ENCODE assay signal across 10 cellular contexts in the genomic region with DNA sequence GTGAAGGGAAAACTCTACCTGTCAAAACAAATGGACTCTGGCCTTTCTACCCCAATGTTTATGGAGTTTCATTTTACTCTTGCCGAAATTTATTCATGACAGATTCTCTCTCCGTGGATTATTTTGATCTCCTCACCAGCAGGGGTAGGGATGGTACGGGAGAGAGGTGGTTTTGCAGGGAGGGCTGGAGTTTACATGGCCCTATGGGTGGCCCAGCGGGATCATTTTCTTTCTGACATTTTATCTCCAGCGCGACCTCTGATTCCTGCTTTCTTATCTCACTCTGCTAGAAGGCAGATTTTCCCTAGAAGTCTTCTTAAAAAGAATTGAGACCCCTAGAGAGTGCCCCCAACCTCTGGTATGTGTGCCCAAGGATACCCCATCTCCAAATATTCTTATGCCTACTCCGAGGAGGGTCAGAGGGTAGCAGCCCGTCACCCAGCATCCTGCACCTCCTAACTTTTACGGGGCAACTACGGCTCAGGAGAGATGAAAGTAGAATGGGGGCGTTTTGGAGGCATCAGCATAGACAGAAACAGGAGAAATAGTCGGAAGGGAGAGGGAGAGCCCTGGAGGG. TPM values are rescaled to one million over a fixed set of nuclear protein-coding genes. Genes with fewer than 3 reads are reported as not detected.
DNase-seq lines count a peak whose midpoint lies in the region; ATAC-seq and TF ChIP-seq lines count a peak whose summit lies in the region.
"Had no signal": no experiment of that assay in that cellular context is flagged by ENCODE, and none has a peak within 500 bp of the region (broad histone marks: within the 10 kb centered on the region; RNA-seq: fewer than 3 reads in every experiment).

No MANE protein-coding gene starts in this region.

- no peaks in the 10 kb centered on the region for H3K36me3 ChIP-seq in BLaER1
- no peaks in the 10 kb centered on the region for H3K36me3 ChIP-seq in neural cell (ENCODE audit: insufficient read depth, low read length)
- H3K36me3 ChIP-seq: pancreas, tibial artery had no signal

- H3K27me3 ChIP-seq in BLaER1 (peaks cover 100% of the 10 kb centered on the region), neural cell (ENCODE audit: insufficient read depth, low read depth, low read length) (peaks cover 100% of the 10 kb centered on the region)

- H2AFZ ChIP-seq in neural cell (ENCODE audit: low read depth, low read length) = no peak overlapping the region

- no peaks in the 10 kb centered on the region for H3K36me3 Mint-ChIP-seq in brain

- no peaks in the 10 kb centered on the region for H3K9me2 ChIP-seq in neural cell (ENCODE audit: insufficient read depth, low read length)

- H4K20me1 ChIP-seq in BLaER1 (peaks cover 96% of the 10 kb centered on the region), neural cell (ENCODE audit: insufficient read depth) (no peaks in the 10 kb centered on the region)

- peak; percentile 22 for DNase-seq in GM20000 (ENCODE audit: low spot score)
- DNase-seq in germinal center (ENCODE audit: low spot score) = no peak
- DNase-seq: NCI-H748 treated with DMSO at 0.1 percent for 48 hours, pancreas, tibial artery had no signal

- TF ChIP-seq RAD21 in neural cell (conservative IDR thresholded peaks at IDR 0.05) = no peak

- peaks cover 0 to 6% (median 0%) of the 10 kb centered on the region in 5 experiments for H3K9me3 Mint-ChIP-seq in brain

- H3K4me3 ChIP-seq in BLaER1 (no peak overlapping the region), neural cell (ENCODE audit: low read length) (peak overlapping the region; percentile 57)

- H3K9me3 ChIP-seq in BLaER1 (peaks cover 4% of the 10 kb centered on the region; the same call in 1 of the 2 replicates), neural cell (ENCODE audit: low read length) (no peaks in the 10 kb centered on the region)
- H3K9me3 ChIP-seq: pancreas, tibial artery had no signal

- TF ChIP-seq CTCF in GM20000 (IDR thresholded peaks at IDR 0.05; ENCODE audit: extremely low read depth, missing control alignments) (no peak), brain (conservative IDR thresholded peaks at IDR 0.05) (no peak), neural cell (IDR thresholded peaks at IDR 0.05; ENCODE audit: poor library complexity, severe bottlenecking) (no peak)

- H3K79me2 ChIP-seq in neural cell (replicated peaks; ENCODE audit: insufficient read depth, low read length) = no peaks in the 10 kb centered on the region

- H3K27ac Mint-ChIP-seq in brain = peak overlapping the region in 1 of 5 experiments; percentile 69

- TF ChIP-seq EP300 in neural cell (conservative IDR thresholded peaks at IDR 0.05; ENCODE audit: poor library complexity, severe bottlenecking) = no peak

- ATAC-seq in GM21576 (IDR thresholded peaks at IDR 0.05; ENCODE audit: unreplicated experiment) (no peak), HG03432 (IDR thresholded peaks at IDR 0.05; ENCODE audit: unreplicated experiment) (no peak)

- no peaks in the 10 kb centered on the region for H3F3A ChIP-seq in neural cell (ENCODE audit: insufficient read depth, low read length, poor library complexity, severe bottlenecking)

- peak overlapping the region; percentile 56 to 81 (median 74) for H3K4me3 Mint-ChIP-seq in brain

- no peak overlapping the region for H3K27ac ChIP-seq in BLaER1
- H3K27ac ChIP-seq in neural cell (ENCODE audit: low read length) = no peak overlapping the region
- H3K27ac ChIP-seq: pancreas, tibial artery had no signal

- H3K4me1 ChIP-seq in BLaER1 = peaks cover 11% of the 10 kb centered on the region; the same call in 1 of the 2 replicates

- H3K27me3 Mint-ChIP-seq in brain = peaks cover 100% of the 10 kb centered on the region

- H3K9ac ChIP-seq in BLaER1 (no peak overlapping the region), neural cell (ENCODE audit: low read length) (no peak overlapping the region)

- 0 out of 2 replicates have a peak overlapping the region, but pooled peaks have one; percentile 25 for H3K4me2 ChIP-seq in BLaER1
- H3K4me2 ChIP-seq in neural cell (ENCODE audit: low read length) = no peak overlapping the region

- peaks cover 38% of the 10 kb centered on the region for H3K4me1 Mint-ChIP-seq in brain

TF ChIP-seq in neural cell, 6 proteins besides CTCF, POLR2A, EP300 and RAD21:
- TF ChIP-seq POLR2AphosphoS5 (IDR thresholded peaks at IDR 0.05) (no peak), EZH2 (IDR thresholded peaks at IDR 0.05; ENCODE audit: borderline replicate concordance, insufficient read depth, low read length, poor library complexity, severe bottlenecking) (peak; percentile 21)

RNA-seq across cellular contexts. Expression of a gene that starts 10.1 kb away (rescaled TPM):
- polyA plus RNA-seq in brain (ENCODE audit: insufficient read depth, low read depth, low replicate concordance) = not detected
- polyA plus RNA-seq in neural cell = not detected in 2 replicates
- polyA minus RNA-seq in neural cell = not detected in 2 replicates
